Comparison of ENCODE assay signal across 5 cellular contexts in genomic region chr15:75730376-75731247, GRCh38. TPM values are rescaled to one million over a fixed set of nuclear protein-coding genes. Genes with fewer than 3 reads are reported as not detected.
"Had no signal": no experiment of that assay in that cellular context is flagged by ENCODE, and none has a peak within 500 bp of the region (broad histone marks: within the 10 kb centered on the region; RNA-seq: fewer than 3 reads in every experiment).

No MANE protein-coding gene starts in this region.

RNA-seq across cellular contexts. Expression of gene CSPG4, which starts 18.0 kb away (rescaled TPM):
- total RNA-seq: activated CD4-positive, alpha-beta memory T cell treated with anti-CD3 and anti-CD28 coated beads, Interleukin-2, amount 10 ng/mL, durations not matched to agents 7 days and 5 days; activated CD4-positive, alpha-beta T cell treated with anti-CD3 and anti-CD28 coated beads for 36 hours; activated naive CD8-positive, alpha-beta T cell treated with anti-CD3 and anti-CD28 coated beads for 36 hours; T-helper 1 cell treated with Interleukin-12 subunit alpha and Interleukin-12 subunit beta and Interleukin-4 antibody, amounts not matched to agents 30 ng/mL and 1 ng/mL, for 36 hours had no signal
- polyA plus RNA-seq: IgD-negative memory B cell had no signal
